19 cellular contexts compared by ENCODE assay signal in genomic region chr11:64114231-64114630, GRCh38. TPM values are rescaled to one million over a fixed set of nuclear protein-coding genes. Genes with fewer than 3 reads are reported as not detected.
DNase-seq lines count a peak whose midpoint lies in the region; FAIRE-seq and TF ChIP-seq lines count a peak whose summit lies in the region.
"Had no signal": no experiment of that assay in that cellular context is flagged by ENCODE, and none has a peak within 500 bp of the region (broad histone marks: within the 10 kb centered on the region; RNA-seq: fewer than 3 reads in every experiment).

No MANE protein-coding gene starts in this region.

- no peak overlapping the region for H3K23ac ChIP-seq in H1 (ENCODE audit: insufficient read length)

- no peaks in the 10 kb centered on the region for H3K79me2 ChIP-seq in H1 (ENCODE audit: control insufficient read depth in 1 of 2, insufficient read depth in 2 of 2, low read length in 2 of 2)

- H3K4me3 ChIP-seq in H1 (ENCODE audit: extremely low read depth in 1 of 4, insufficient read depth in 2 of 4, low read depth in 3 of 4, low read length in 4 of 4), result no peak overlapping the region
- H3K4me3 ChIP-seq in BE2C (ENCODE audit: low read depth, low read length), result no peak overlapping the region
- H3K4me3 ChIP-seq: BLaER1 treated with 17β-estradiol and CSF1 and Interleukin-3, amounts not matched to agents 10 nM and 100 nM; GM12878; GM23338; HAP-1 had no signal

- no peak overlapping the region for H3K18ac ChIP-seq in H1 (ENCODE audit: extremely low read depth, low read length)

- no peak overlapping the region for H2BK12ac ChIP-seq in H1 (ENCODE audit: low read depth, low read length)

- H3K4ac ChIP-seq in H1 (replicated peaks; ENCODE audit: insufficient read length, low read depth, low read length), result no peak overlapping the region

- H3K27ac ChIP-seq in H1 (ENCODE audit: low read depth, low read length), result no peak overlapping the region
- H3K27ac ChIP-seq: BLaER1 treated with 17β-estradiol and CSF1 and Interleukin-3, amounts not matched to agents 10 nM and 100 nM had no signal

- H2AFZ ChIP-seq in H1 (ENCODE audit: low read length), result no peak overlapping the region
- H2AFZ ChIP-seq: GM23338 had no signal

- H3K79me1 ChIP-seq in H1 (ENCODE audit: low read depth, low read length), result no peaks in the 10 kb centered on the region

- H3K27me3 ChIP-seq in H1 (replicated peaks in 1 of 4; ENCODE audit: control insufficient read depth in 3 of 4, extremely low read depth in 1 of 4, insufficient read depth in 3 of 4, low read length in 3 of 4) (peaks cover 0 to 26% (median 20%) of the 10 kb centered on the region in 4 experiments; a peak in 5 of 7 replicates), BE2C (no peaks in the 10 kb centered on the region)
- H3K27me3 ChIP-seq: BLaER1 treated with 17β-estradiol and CSF1 and Interleukin-3, amounts not matched to agents 10 nM and 100 nM had no signal

- H2BK120ac ChIP-seq in H1 (replicated peaks; ENCODE audit: low read depth, low read length), result no peak overlapping the region

- H3K4me1 ChIP-seq in H1 (replicated peaks in 1 of 4; ENCODE audit: control insufficient read depth in 3 of 4, insufficient read depth in 4 of 4, low read length in 3 of 4) (peaks cover 0 to 3% (median 0%) of the 10 kb centered on the region in 4 experiments; a peak in 2 of 7 replicates), BE2C (no peaks in the 10 kb centered on the region)
- H3K4me1 ChIP-seq: HAP-1 had no signal

- no peaks in the 10 kb centered on the region for H3K9me3 ChIP-seq in H1 (ENCODE audit: insufficient read depth in 2 of 2, low read depth in 1 of 2, low read length in 1 of 2)
- H3K9me3 ChIP-seq in BE2C, result no peaks in the 10 kb centered on the region
- H3K9me3 ChIP-seq: BLaER1 treated with 17β-estradiol and CSF1 and Interleukin-3, amounts not matched to agents 10 nM and 100 nM; HAP-1 had no signal

- H3K14ac ChIP-seq in H1 (ENCODE audit: insufficient read length), result no peak overlapping the region

- no peak for DNase-seq in HEK293T (ENCODE audit: extremely low spot score)
- no peak for DNase-seq in H1 (ENCODE audit: low read depth in 1 of 2, low spot score in 2 of 2)
- DNase-seq in urothelium cell line (ENCODE audit: low spot score), result no peak
- no peak for DNase-seq in BE2C
- no peak for DNase-seq in NCI-H510A treated with DMSO at 0.1 percent for 48 hours (lab: John Stamatoyannopoulos, UW)
- no peak for DNase-seq in AML-193 (lab: John Stamatoyannopoulos, UW)
- DNase-seq: CD4-positive, alpha-beta T cell; CD8-positive, alpha-beta memory T cell; DMS 273 treated with DMSO at 0.1 percent for 48 hours; DMS79; EL; GDM1 had no signal

- H3K9ac ChIP-seq in H1 (replicated peaks in 1 of 4; ENCODE audit: extremely low read depth in 1 of 4, low read depth in 3 of 4, low read length in 3 of 4), result no peak overlapping the region
- H3K9ac ChIP-seq: BLaER1 treated with 17β-estradiol and CSF1 and Interleukin-3, amounts not matched to agents 10 nM and 100 nM had no signal

- no peaks in the 10 kb centered on the region; a peak in 1 of 8 replicates for H3K36me3 ChIP-seq in H1 (ENCODE audit: control insufficient read depth in 2 of 4, insufficient read depth in 4 of 4, low read length in 3 of 4)
- no peaks in the 10 kb centered on the region for H3K36me3 ChIP-seq in BE2C
- H3K36me3 ChIP-seq: HAP-1 had no signal

- no peak overlapping the region for H4K8ac ChIP-seq in H1 (ENCODE audit: extremely low read depth, insufficient read depth, low read length)

- FAIRE-seq in H1 (lab: Jason Lieb, UNC) (no peak), urothelium cell line (lab: Jason Lieb, UNC) (peak; percentile 96)
- FAIRE-seq: D721Med, GM12878, GM18507, H54 had no signal

- no peak overlapping the region for H2BK15ac ChIP-seq in H1 (ENCODE audit: low read length)

- H4K91ac ChIP-seq in H1 (replicated peaks; ENCODE audit: insufficient read length, low read length), result no peak overlapping the region

- WGBS in H1 (ENCODE audit: extremely low coverage in 1 of 2, insufficient coverage in 1 of 2, insufficient read length in 1 of 2, insufficient replicate concordance in 2 of 2, low coverage in 1 of 2, low lambda C conversion rate in 2 of 2, missing lambda C conversion rate in 1 of 2), 2 experiments, result 76% methylated on average over 2 of the region's 2 CpGs; no CpG with 5 or more reads in 1 of the 2 experiments

- POLR2A ChIA-PET in HEK293T (lab: Yijun Ruan, JAX) (no interaction called here), H1 (lab: Charles Lee; ENCODE audit: partially characterized antibody) (no interaction called here)

- H3K23me2 ChIP-seq in H1 (ENCODE audit: low read depth, low read length), result peaks cover 15% of the 10 kb centered on the region; the same call in 1 of the 2 replicates

- CTCF ChIA-PET in HEK293T (lab: Yijun Ruan, JAX), result no interaction called here
- CTCF ChIA-PET in H1 (lab: Charles Lee; ENCODE audit: partially characterized antibody), result interaction anchor here (1.4 kb wide), 1 partner anchor 26 kb away, joined by 3 read pairs; no protein-coding TSS in a partner anchor

- H4K5ac ChIP-seq in H1 (ENCODE audit: insufficient read length, low read depth, low read length), result no peak overlapping the region

- H2BK5ac ChIP-seq in H1 (ENCODE audit: low read depth, low read length), result no peak overlapping the region

- no peak overlapping the region for H2BK20ac ChIP-seq in H1 (ENCODE audit: low read length)

- TF ChIP-seq CTCF in H1 (IDR thresholded peaks at IDR 0.05; ENCODE audit: control extremely low read depth in 1 of 3, insufficient read depth in 1 of 3, low read depth in 1 of 3, low read length in 3 of 3) (no peak), BE2C (IDR thresholded peaks at IDR 0.05; ENCODE audit: low read depth, low read length) (no peak)

- no peak for TF ChIP-seq RAD21 in H1 (IDR thresholded peaks at IDR 0.05 in 1 of 2, conservative IDR thresholded peaks at IDR 0.05 in 1 of 2; ENCODE audit: low read depth in 2 of 2, low read length in 2 of 2)

- TF ChIP-seq POLR2A in H1 (IDR thresholded peaks at IDR 0.05; ENCODE audit: control extremely low read depth in 1 of 2, low read depth in 2 of 2, low read length in 2 of 2), result no peak

- H3K4me2 ChIP-seq in H1 (ENCODE audit: insufficient read depth in 1 of 2, low read depth in 2 of 2, low read length in 2 of 2), result no peak overlapping the region
- H3K4me2 ChIP-seq: BLaER1 treated with 17β-estradiol and CSF1 and Interleukin-3, amounts not matched to agents 10 nM and 100 nM; GM23338 had no signal

- peaks cover 1 to 26% of the 10 kb centered on the region in 2 experiments for H4K20me1 ChIP-seq in H1 (replicated peaks in 1 of 2; ENCODE audit: control insufficient read depth in 1 of 2, insufficient read depth in 2 of 2, low read length in 2 of 2)

- peak overlapping the region; percentile 56 for H3K56ac ChIP-seq in H1 (replicated peaks; ENCODE audit: insufficient read length, low read depth, low read length)

- TF ChIP-seq EP300 in H1 (IDR thresholded peaks at IDR 0.05; ENCODE audit: borderline replicate concordance in 1 of 2, low read depth in 2 of 2, low read length in 2 of 2), result no peak

- H2AK5ac ChIP-seq in H1 (ENCODE audit: low read depth, low read length), result no peak overlapping the region

TF ChIP-seq in HEK293T, 16 proteins besides CTCF, POLR2A, EP300 and RAD21:
- 0 out of 2 replicates have a peak, but pooled peaks have one; percentile 27 for TF ChIP-seq TARDBP (IDR thresholded peaks at IDR 0.05)
- 0 out of 2 replicates have a peak, but pooled peaks have one; percentile 5 for TF ChIP-seq CTBP1 (IDR thresholded peaks at IDR 0.05; ENCODE audit: borderline replicate concordance)
- no peak; the same call in 1 of the 2 replicates for TF ChIP-seq PKNOX1 (IDR thresholded peaks at IDR 0.05)
TF ChIP-seq in HEK293T: peak in this region for 2.

TF ChIP-seq in H1, 55 proteins besides CTCF, POLR2A, EP300 and RAD21:
- no peak for TF ChIP-seq TCF12 (IDR thresholded peaks at IDR 0.05; ENCODE audit: low read depth, low read length)

RNA-seq across cellular contexts. Expression of gene MACROD1, which starts 51.7 kb away (rescaled TPM):
- 19.5 and 19.6 TPM in 2 replicates for total RNA-seq in H1 (2021; fragmentation: NEBNext Ultra II Directional; extraction: Animal tissue kit (Norgen Biotek cat#: 25700))
- polyA plus RNA-seq in H1 (2011; rRNA removed), result 34.1 and 107 TPM in 2 replicates
- polyA plus RNA-seq in H1 (2011; cell fraction: cytosol; rRNA removed), result 32.4 TPM
- 76.9 TPM for polyA plus RNA-seq in H1 (2011; cell fraction: nucleus; rRNA removed)
- polyA plus RNA-seq in H1 (2012, experiment 1 of 2), result 11.6 to 26.0 TPM (median 19.7 TPM) in 4 replicates
- 38.9 TPM for polyA plus RNA-seq in H1 (2012, experiment 2 of 2)
- polyA plus RNA-seq in H1 (2013, experiment 1 of 2), result 15.5 TPM
- polyA plus RNA-seq in H1 (2013, experiment 2 of 2), result 18.0 TPM
- 1.8 and 2.5 TPM in 2 replicates for polyA minus RNA-seq in H1 (2011; rRNA and poly(A)+ RNA removed)
- polyA minus RNA-seq in H1 (2011; cell fraction: cytosol; rRNA and poly(A)+ RNA removed), result 21.4 TPM
- 16.9 TPM for polyA minus RNA-seq in H1 (2011; cell fraction: nucleus; rRNA and poly(A)+ RNA removed)
- 24.5 TPM for polyA plus RNA-seq in BE2C (2012; ENCODE audit: insufficient read depth, insufficient read length, low read depth)
